10 cellular contexts compared by ENCODE assay signal in the genomic region with DNA sequence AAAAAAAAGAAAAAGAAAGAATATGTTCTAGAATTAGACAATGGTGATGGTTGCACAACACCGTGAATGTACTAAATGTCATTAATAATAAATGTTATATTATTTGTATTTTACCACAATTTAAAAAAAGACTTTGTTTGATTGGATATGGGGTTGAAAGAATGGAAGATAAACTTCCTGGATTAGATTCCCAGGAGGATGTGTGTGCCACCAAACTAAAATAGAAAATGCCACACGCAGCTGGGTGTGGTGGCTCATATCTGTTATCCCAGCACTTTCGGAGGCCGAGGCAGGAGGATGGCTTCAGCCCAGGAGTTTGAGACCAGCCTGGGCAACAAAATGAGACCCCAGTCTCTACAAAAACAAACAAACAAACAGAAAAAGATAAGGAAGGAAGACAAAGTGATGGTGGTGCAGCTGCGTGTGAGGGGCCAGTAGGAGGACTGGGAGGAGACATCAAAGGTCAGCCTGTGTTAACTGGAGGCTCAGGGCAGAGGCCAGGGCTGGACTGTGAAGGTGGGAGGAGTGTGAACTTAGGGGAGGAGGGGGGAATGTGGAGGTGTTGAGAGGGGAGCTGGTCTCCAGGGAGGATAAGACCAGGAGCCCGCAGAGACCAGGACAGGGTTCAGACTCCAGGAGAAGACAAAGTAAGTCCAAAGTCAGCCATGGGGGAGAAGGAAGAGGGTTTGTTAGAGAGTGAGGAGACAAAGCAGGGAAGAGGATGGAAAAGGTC. TPM values are rescaled to one million over a fixed set of nuclear protein-coding genes. Genes with fewer than 3 reads are reported as not detected.
A peak's percentile ranks its signal among the peaks of the same experiment; 100 is the strongest.
DNase-seq lines count a peak whose midpoint lies in the region; ATAC-seq and TF ChIP-seq lines count a peak whose summit lies in the region.
"Had no signal": no experiment of that assay in that cellular context is flagged by ENCODE, and none has a peak within 500 bp of the region (broad histone marks: within the 10 kb centered on the region; RNA-seq: fewer than 3 reads in every experiment).

No MANE protein-coding gene starts in this region.

- H3K9me3 Mint-ChIP-seq in natural killer cell treated with Interleukin-12 subunit alpha and Interleukin-12 subunit beta and Interleukin-15 and Interleukin-18, amount 100 ng/mL, for 72 hours, result no peaks in the 10 kb centered on the region

- H3K27ac ChIP-seq in heart left ventricle, result peak overlapping the region; percentile 72 to 95 (median 86)
- H3K27ac ChIP-seq in vagina, result peak overlapping the region; percentile 56

- H3K9me3 ChIP-seq in heart left ventricle (no peaks in the 10 kb centered on the region), vagina (no peaks in the 10 kb centered on the region), MG63 (no peaks in the 10 kb centered on the region)

- H3K27me3 Mint-ChIP-seq in natural killer cell treated with Interleukin-12 subunit alpha and Interleukin-12 subunit beta and Interleukin-15 and Interleukin-18, amount 100 ng/mL, for 72 hours, result peaks cover 0 to 8% of the 10 kb centered on the region in 2 donors

- WGBS in heart left ventricle, 4 donors, result 54 to 70% (median 61%) methylated on average over 6 of the region's 6 CpGs

- H3K4me3 Mint-ChIP-seq in natural killer cell treated with Interleukin-12 subunit alpha and Interleukin-12 subunit beta and Interleukin-15 and Interleukin-18, amount 100 ng/mL, for 72 hours, result peak overlapping the region; percentile 47

- TF ChIP-seq POLR2A in heart left ventricle (IDR thresholded peaks at IDR 0.05) (no peak), vagina (IDR thresholded peaks at IDR 0.05) (no peak)

- ATAC-seq in heart left ventricle (no peak), Right ventricle myocardium inferior (no peak), GM21723 (IDR thresholded peaks at IDR 0.05; ENCODE audit: unreplicated experiment) (no peak)
- no peak for ATAC-seq in natural killer cell treated with Interleukin-12 subunit alpha and Interleukin-12 subunit beta and Interleukin-15 and Interleukin-18, amount 100 ng/mL, for 72 hours

- H3K36me3 Mint-ChIP-seq in natural killer cell treated with Interleukin-12 subunit alpha and Interleukin-12 subunit beta and Interleukin-15 and Interleukin-18, amount 100 ng/mL, for 72 hours, result no peaks in the 10 kb centered on the region

- intact Hi-C loops in heart left ventricle (cut with DNase I), result loop anchor here in 2 of 10 donors (2.0 to 5.0 kb wide), 2 partner anchors 59 to 60 kb away; no protein-coding TSS in a partner anchor
- intact Hi-C loops in Right ventricle myocardium inferior (cut with DNase I), result no loop called here
- intact Hi-C loops in vagina (cut with DNase I), result no loop called here

- no peak for TF ChIP-seq CTCF in heart left ventricle (IDR thresholded peaks at IDR 0.05)
- no peak for TF ChIP-seq CTCF in vagina (IDR thresholded peaks at IDR 0.05)

- H3K27me3 ChIP-seq in heart left ventricle, result no peaks in the 10 kb centered on the region
- H3K27me3 ChIP-seq in vagina, result no peaks in the 10 kb centered on the region
- H3K27me3 ChIP-seq in MG63, result no peaks in the 10 kb centered on the region

- DNase-seq in heart left ventricle (no peak), Right ventricle myocardium inferior (ENCODE audit: missing footprints) (no peak), dermis microvascular lymphatic vessel endothelial cell (ENCODE audit: low read depth in 2 of 2) (peak; percentile 60 to 63), vagina (ENCODE audit: extremely low spot score in 2 of 2) (no peak), NCI-H1417 treated with DMSO at 0.1 percent for 48 hours (lab: John Stamatoyannopoulos, UW) (no peak), MG63 (no peak)
- DNase-seq in natural killer cell treated with Interleukin-12 subunit alpha and Interleukin-12 subunit beta and Interleukin-15 and Interleukin-18, amount 100 ng/mL, for 72 hours (ENCODE audit: low spot score), result no peak
- DNase-seq: Karpas-422, kidney glomerular epithelial cell had no signal

- H3K4me1 ChIP-seq in heart left ventricle (peaks cover 0 to 94% (median 34%) of the 10 kb centered on the region in 12 donors), vagina (peaks cover 16% of the 10 kb centered on the region)

- H3K4me1 Mint-ChIP-seq in natural killer cell treated with Interleukin-12 subunit alpha and Interleukin-12 subunit beta and Interleukin-15 and Interleukin-18, amount 100 ng/mL, for 72 hours (ENCODE audit: low read depth in 2 of 2), result peaks cover 57 to 71% of the 10 kb centered on the region in 2 donors

- H3K4me3 ChIP-seq in heart left ventricle (peak overlapping the region in 11 of 12 donors; percentile 24 to 63 (median 54)), vagina (peak overlapping the region; percentile 16 to 40), MG63 (no peak overlapping the region)

- peaks cover 0 to 24% (median 2%) of the 10 kb centered on the region in 9 donors for H3K36me3 ChIP-seq in heart left ventricle
- no peaks in the 10 kb centered on the region for H3K36me3 ChIP-seq in vagina
- no peaks in the 10 kb centered on the region for H3K36me3 ChIP-seq in MG63

- peak overlapping the region; percentile 45 to 97 for H3K27ac Mint-ChIP-seq in natural killer cell treated with Interleukin-12 subunit alpha and Interleukin-12 subunit beta and Interleukin-15 and Interleukin-18, amount 100 ng/mL, for 72 hours

RNA-seq across cellular contexts. Expression of a gene that starts 4.1 kb away (rescaled TPM):
- total RNA-seq in heart left ventricle (100 to 1,000 TPM in 6 of 9 donors, 10 to 100 TPM in 3; 66.2 to 259 (median 117) TPM), Right ventricle myocardium inferior (116 TPM), dermis microvascular lymphatic vessel endothelial cell (378 and 557 TPM in 2 replicates), vagina (94.0 TPM)
- polyA plus RNA-seq in heart left ventricle, result 10 to 100 TPM; 26.1 to 74.2 TPM
- total RNA-seq in natural killer cell treated with Interleukin-12 subunit alpha and Interleukin-12 subunit beta and Interleukin-15 and Interleukin-18, amount 100 ng/mL, for 72 hours, result 10 to 100 TPM in 1 of 2 donors, 1 to 10 TPM in 1; 8.1 to 17.1 TPM
- 0.10 TPM in 1 of 2 replicates, not detected in the other for total RNA-seq in MG63 (2014; rRNA removed; shearing (Covaris generic); ENCODE audit: low replicate concordance)

Comparison
In these comparisons a context has a peak if more than half of its experiments do, and no peak if none do; other contexts are left out.
1. DNase-seq: peak in dermis microvascular lymphatic vessel endothelial cell (2 of 2); none in heart left ventricle (0 of 5), Right ventricle myocardium inferior (single experiment), natural killer cell treated with Interleukin-12 subunit alpha and Interleukin-12 subunit beta and Interleukin-15 and Interleukin-18, amount 100 ng/mL, for 72 hours (single experiment), vagina (0 of 2), NCI-H1417 treated with DMSO at 0.1 percent for 48 hours (single experiment) and MG63 (single experiment).